Comparison of ENCODE assay signal across 11 cellular contexts in genomic region chr6:152121910-152122309, GRCh38.
"Had no signal": no experiment of that assay in that cellular context is flagged by ENCODE, and none has a peak within 500 bp of the region (broad histone marks: within the 10 kb centered on the region; RNA-seq: fewer than 3 reads in every experiment).

No MANE protein-coding gene starts in this region.

- H3K9me3 Mint-ChIP-seq: nephron had no signal

- ATAC-seq: activated CD4-positive, CD25-positive, alpha-beta regulatory T cell treated with anti-CD3 and anti-CD28 coated beads, Interleukin-2, amount 50 U/mL, for 24 hours; activated naive CD4-positive, alpha-beta T cell treated with anti-CD3 and anti-CD28 coated beads, Interleukin-2, amount 50 U/mL, for 72 hours; body of pancreas had no signal

- H3K27ac Mint-ChIP-seq: nephron had no signal

- H3K27me3 Mint-ChIP-seq: central memory CD8-positive, alpha-beta T cell had no signal

- H3K4me3 ChIP-seq: body of pancreas, thyroid gland had no signal

- H3K27ac ChIP-seq: body of pancreas, thyroid gland had no signal

- DNase-seq: activated gamma-delta T cell; activated T-cell treated with anti-CD3 and anti-CD28 coated beads for 4 hours; amniotic stem cell; effector CD8-positive, alpha-beta T cell; mesenchymal stem cell; thyroid gland had no signal

- H3K4me3 Mint-ChIP-seq: central memory CD8-positive, alpha-beta T cell; nephron had no signal

- H3K27me3 ChIP-seq: body of pancreas, thyroid gland had no signal

- H3K9me3 ChIP-seq: body of pancreas, thyroid gland had no signal

- H3K4me1 ChIP-seq: thyroid gland had no signal
